ENCODE assay signal across 1 cellular context in the genomic region with DNA sequence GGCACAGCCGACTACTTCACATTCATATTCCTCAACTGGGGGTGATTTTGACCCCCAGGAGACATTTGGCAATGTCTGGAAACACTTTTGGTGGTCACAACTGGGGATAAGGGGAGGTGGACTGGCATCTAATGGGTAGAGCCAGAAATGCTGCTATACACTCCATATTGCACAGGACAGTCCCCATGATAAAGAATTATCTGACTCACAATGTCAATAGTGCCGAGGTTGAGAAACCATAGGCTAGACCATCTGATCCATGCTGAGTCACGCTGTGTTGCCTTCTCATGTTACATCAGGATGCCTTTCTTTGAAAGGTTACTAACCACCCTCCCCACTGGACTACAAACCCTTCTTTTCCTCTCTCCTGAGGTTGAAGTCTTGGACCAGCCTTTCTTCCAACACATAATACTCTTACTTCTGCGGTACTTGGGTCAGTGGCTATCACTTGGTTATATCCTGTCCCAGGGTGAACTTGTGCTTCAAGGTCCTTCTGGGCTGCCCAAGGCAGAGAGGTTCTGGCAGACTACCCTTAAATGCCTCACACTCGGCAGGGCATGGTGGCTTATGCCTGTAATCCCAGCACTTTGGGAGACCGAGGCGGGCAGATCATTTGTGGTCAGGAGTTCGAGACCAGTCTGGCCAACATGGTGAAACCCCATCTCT.
A peak's percentile ranks its signal among the peaks of the same experiment; 100 is the strongest.
TF ChIP-seq lines count a peak whose summit lies in the region.

No MANE protein-coding gene starts in this region.

TF ChIP-seq in HepG2, 621 proteins besides CTCF, POLR2A, EP300 and RAD21 (continued from another document and continues in another):
- peak; percentile 66; the same call in 1 of the 2 replicates for TF ChIP-seq ZNF280D (CRISPR knock-in tag; IDR thresholded peaks at IDR 0.05)
- TF ChIP-seq, protein P1, sequence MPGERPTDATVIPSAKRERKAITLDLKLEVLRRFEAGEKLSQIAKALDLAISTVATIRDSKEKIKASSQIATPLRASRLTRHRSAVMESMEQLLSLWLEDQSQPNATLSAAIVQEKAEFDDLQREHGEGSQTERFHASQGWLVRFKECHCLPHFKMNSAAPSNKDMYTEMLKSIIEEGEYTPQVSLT (CRISPR knock-in tag; IDR thresholded peaks at IDR 0.05; ENCODE audit: borderline replicate concordance, low read depth), result no peak
- peak; percentile 94 for TF ChIP-seq IRF2 (CRISPR knock-in tag; IDR thresholded peaks at IDR 0.05)
- peak; percentile 53; the same call in 1 of the 2 replicates for TF ChIP-seq ZNF772 (CRISPR knock-in tag; IDR thresholded peaks at IDR 0.05)
- TF ChIP-seq, protein P2, sequence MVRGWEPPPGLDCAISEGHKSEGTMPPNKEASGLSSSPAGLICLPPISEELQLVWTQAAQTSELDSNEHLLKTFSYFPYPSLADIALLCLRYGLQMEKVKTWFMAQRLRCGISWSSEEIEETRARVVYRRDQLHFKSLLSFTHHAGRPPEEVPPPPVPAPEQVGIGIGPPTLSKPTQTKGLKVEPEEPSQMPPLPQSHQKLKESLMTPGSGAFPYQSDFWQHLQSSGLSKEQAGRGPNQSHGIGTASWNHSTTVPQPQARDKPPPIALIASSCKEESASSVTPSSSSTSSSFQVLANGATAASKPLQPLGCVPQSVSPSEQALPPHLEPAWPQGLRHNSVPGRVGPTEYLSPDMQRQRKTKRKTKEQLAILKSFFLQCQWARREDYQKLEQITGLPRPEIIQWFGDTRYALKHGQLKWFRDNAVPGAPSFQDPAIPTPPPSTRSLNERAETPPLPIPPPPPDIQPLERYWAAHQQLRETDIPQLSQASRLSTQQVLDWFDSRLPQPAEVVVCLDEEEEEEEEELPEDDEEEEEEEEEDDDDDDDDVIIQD (CRISPR knock-in tag; IDR thresholded peaks at IDR 0.05; ENCODE audit: low read depth), result peak; percentile 98
- no peak for TF ChIP-seq ZNF567 (CRISPR knock-in tag; IDR thresholded peaks at IDR 0.05; ENCODE audit: borderline replicate concordance)
- peak; percentile 92 for TF ChIP-seq FOXK1 (CRISPR knock-in tag; IDR thresholded peaks at IDR 0.05; ENCODE audit: borderline replicate concordance, low read depth)
- TF ChIP-seq GABPB1 (CRISPR knock-in tag; IDR thresholded peaks at IDR 0.05), result peak; percentile 50; the same call in 1 of the 2 replicates
- peak; percentile 66; the same call in 1 of the 2 replicates for TF ChIP-seq KMT2A (CRISPR knock-in tag; IDR thresholded peaks at IDR 0.05)
- peak; percentile 55; the same call in 1 of the 2 replicates for TF ChIP-seq ZNF788 (CRISPR knock-in tag; IDR thresholded peaks at IDR 0.05; ENCODE audit: borderline replicate concordance)
- peak; percentile 86 for TF ChIP-seq FOXA1 (IDR thresholded peaks at IDR 0.05)
- peak; percentile 100 for TF ChIP-seq FOXA1 (CRISPR knock-in tag; IDR thresholded peaks at IDR 0.05)
- TF ChIP-seq MEIS2 (CRISPR knock-in tag; IDR thresholded peaks at IDR 0.05), result no peak
- TF ChIP-seq MTERF4 (CRISPR knock-in tag; IDR thresholded peaks at IDR 0.05), result peak; percentile 69; the same call in 1 of the 2 replicates
- peak; percentile 93 for TF ChIP-seq SKI (IDR thresholded peaks at IDR 0.05; ENCODE audit: partially characterized antibody)
- TF ChIP-seq ZNF17 (CRISPR knock-in tag; IDR thresholded peaks at IDR 0.05), result no peak
- TF ChIP-seq ZMYM4 (CRISPR knock-in tag; IDR thresholded peaks at IDR 0.05), result peak; percentile 93
- TF ChIP-seq ZNF292 (CRISPR knock-in tag; IDR thresholded peaks at IDR 0.05; ENCODE audit: borderline replicate concordance, low read depth), result peak; percentile 77; the same call in 1 of the 2 replicates
- peak; percentile 94 for TF ChIP-seq SOX5 (CRISPR knock-in tag; IDR thresholded peaks at IDR 0.05; ENCODE audit: borderline replicate concordance)
- TF ChIP-seq ZNF644 (CRISPR knock-in tag; IDR thresholded peaks at IDR 0.05; ENCODE audit: low read depth), result peak; percentile 96
- peak; percentile 77; the same call in 1 of the 2 replicates for TF ChIP-seq NFKBIZ (CRISPR knock-in tag; IDR thresholded peaks at IDR 0.05)
- peak; percentile 97 for TF ChIP-seq CEBPG (CRISPR knock-in tag; IDR thresholded peaks at IDR 0.05)
- TF ChIP-seq KLF13 (CRISPR knock-in tag; IDR thresholded peaks at IDR 0.05), result no peak
- TF ChIP-seq ZBTB3 (CRISPR knock-in tag; IDR thresholded peaks at IDR 0.05; ENCODE audit: borderline replicate concordance, low read depth), result 0 out of 2 replicates have a peak, but pooled peaks have one; percentile 63
- TF ChIP-seq HNRNPUL1 (IDR thresholded peaks at IDR 0.05; ENCODE audit: low read depth, low read length), result no peak
- peak; percentile 47; the same call in 1 of the 2 replicates for TF ChIP-seq ZFX (CRISPR knock-in tag; IDR thresholded peaks at IDR 0.05; ENCODE audit: low read depth)
- peak; percentile 88; the same call in 1 of the 2 replicates for TF ChIP-seq ZNF205 (CRISPR knock-in tag; IDR thresholded peaks at IDR 0.05)
- TF ChIP-seq CBX5 (CRISPR knock-in tag; IDR thresholded peaks at IDR 0.05; ENCODE audit: borderline replicate concordance), result peak; percentile 87; the same call in 1 of the 2 replicates
- no peak for TF ChIP-seq ZNF367 (CRISPR knock-in tag; IDR thresholded peaks at IDR 0.05; ENCODE audit: borderline replicate concordance)
- TF ChIP-seq PAX8 (CRISPR knock-in tag; IDR thresholded peaks at IDR 0.05; ENCODE audit: borderline replicate concordance), result no peak
- TF ChIP-seq ZNF713 (CRISPR knock-in tag; IDR thresholded peaks at IDR 0.05), result no peak
- TF ChIP-seq, protein P3, sequence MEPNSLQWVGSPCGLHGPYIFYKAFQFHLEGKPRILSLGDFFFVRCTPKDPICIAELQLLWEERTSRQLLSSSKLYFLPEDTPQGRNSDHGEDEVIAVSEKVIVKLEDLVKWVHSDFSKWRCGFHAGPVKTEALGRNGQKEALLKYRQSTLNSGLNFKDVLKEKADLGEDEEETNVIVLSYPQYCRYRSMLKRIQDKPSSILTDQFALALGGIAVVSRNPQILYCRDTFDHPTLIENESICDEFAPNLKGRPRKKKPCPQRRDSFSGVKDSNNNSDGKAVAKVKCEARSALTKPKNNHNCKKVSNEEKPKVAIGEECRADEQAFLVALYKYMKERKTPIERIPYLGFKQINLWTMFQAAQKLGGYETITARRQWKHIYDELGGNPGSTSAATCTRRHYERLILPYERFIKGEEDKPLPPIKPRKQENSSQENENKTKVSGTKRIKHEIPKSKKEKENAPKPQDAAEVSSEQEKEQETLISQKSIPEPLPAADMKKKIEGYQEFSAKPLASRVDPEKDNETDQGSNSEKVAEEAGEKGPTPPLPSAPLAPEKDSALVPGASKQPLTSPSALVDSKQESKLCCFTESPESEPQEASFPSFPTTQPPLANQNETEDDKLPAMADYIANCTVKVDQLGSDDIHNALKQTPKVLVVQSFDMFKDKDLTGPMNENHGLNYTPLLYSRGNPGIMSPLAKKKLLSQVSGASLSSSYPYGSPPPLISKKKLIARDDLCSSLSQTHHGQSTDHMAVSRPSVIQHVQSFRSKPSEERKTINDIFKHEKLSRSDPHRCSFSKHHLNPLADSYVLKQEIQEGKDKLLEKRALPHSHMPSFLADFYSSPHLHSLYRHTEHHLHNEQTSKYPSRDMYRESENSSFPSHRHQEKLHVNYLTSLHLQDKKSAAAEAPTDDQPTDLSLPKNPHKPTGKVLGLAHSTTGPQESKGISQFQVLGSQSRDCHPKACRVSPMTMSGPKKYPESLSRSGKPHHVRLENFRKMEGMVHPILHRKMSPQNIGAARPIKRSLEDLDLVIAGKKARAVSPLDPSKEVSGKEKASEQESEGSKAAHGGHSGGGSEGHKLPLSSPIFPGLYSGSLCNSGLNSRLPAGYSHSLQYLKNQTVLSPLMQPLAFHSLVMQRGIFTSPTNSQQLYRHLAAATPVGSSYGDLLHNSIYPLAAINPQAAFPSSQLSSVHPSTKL (CRISPR knock-in tag; IDR thresholded peaks at IDR 0.05), result peak; percentile 98
- TF ChIP-seq, protein P4, sequence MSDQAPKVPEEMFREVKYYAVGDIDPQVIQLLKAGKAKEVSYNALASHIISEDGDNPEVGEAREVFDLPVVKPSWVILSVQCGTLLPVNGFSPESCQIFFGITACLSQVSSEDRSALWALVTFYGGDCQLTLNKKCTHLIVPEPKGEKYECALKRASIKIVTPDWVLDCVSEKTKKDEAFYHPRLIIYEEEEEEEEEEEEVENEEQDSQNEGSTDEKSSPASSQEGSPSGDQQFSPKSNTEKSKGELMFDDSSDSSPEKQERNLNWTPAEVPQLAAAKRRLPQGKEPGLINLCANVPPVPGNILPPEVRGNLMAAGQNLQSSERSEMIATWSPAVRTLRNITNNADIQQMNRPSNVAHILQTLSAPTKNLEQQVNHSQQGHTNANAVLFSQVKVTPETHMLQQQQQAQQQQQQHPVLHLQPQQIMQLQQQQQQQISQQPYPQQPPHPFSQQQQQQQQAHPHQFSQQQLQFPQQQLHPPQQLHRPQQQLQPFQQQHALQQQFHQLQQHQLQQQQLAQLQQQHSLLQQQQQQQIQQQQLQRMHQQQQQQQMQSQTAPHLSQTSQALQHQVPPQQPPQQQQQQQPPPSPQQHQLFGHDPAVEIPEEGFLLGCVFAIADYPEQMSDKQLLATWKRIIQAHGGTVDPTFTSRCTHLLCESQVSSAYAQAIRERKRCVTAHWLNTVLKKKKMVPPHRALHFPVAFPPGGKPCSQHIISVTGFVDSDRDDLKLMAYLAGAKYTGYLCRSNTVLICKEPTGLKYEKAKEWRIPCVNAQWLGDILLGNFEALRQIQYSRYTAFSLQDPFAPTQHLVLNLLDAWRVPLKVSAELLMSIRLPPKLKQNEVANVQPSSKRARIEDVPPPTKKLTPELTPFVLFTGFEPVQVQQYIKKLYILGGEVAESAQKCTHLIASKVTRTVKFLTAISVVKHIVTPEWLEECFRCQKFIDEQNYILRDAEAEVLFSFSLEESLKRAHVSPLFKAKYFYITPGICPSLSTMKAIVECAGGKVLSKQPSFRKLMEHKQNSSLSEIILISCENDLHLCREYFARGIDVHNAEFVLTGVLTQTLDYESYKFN (CRISPR knock-in tag; conservative IDR thresholded peaks at IDR 0.05), result peak; percentile 85
- peak; percentile 65 for TF ChIP-seq FOXK2 (IDR thresholded peaks at IDR 0.05)
- TF ChIP-seq TCF7 (IDR thresholded peaks at IDR 0.05; ENCODE audit: low read depth), result peak; percentile 80
- 0 out of 2 replicates have a peak, but pooled peaks have one; percentile 77 for TF ChIP-seq TOE1 (CRISPR knock-in tag; IDR thresholded peaks at IDR 0.05)
- TF ChIP-seq SOX13 (IDR thresholded peaks at IDR 0.05), result no peak
- peak in 1 of 2 experiments; percentile 90; a peak in 2 of 4 replicates for TF ChIP-seq SOX13 (CRISPR knock-in tag; conservative IDR thresholded peaks at IDR 0.05 in 1 of 2, IDR thresholded peaks at IDR 0.05 in 1 of 2)
- TF ChIP-seq ZNF276 (CRISPR knock-in tag; IDR thresholded peaks at IDR 0.05; ENCODE audit: low read depth), result 0 out of 2 replicates have a peak, but pooled peaks have one; percentile 62
- peak; percentile 63; the same call in 1 of the 2 replicates for TF ChIP-seq PPARG (CRISPR knock-in tag; conservative IDR thresholded peaks at IDR 0.05)
- peak; percentile 96 for TF ChIP-seq POGZ (CRISPR knock-in tag; IDR thresholded peaks at IDR 0.05)
- peak; percentile 84; the same call in 1 of the 2 replicates for TF ChIP-seq ZNF580 (CRISPR knock-in tag; IDR thresholded peaks at IDR 0.05; ENCODE audit: borderline replicate concordance, low read depth)
- TF ChIP-seq PHF8 (CRISPR knock-in tag; IDR thresholded peaks at IDR 0.05), result peak; percentile 26; the same call in 1 of the 2 replicates
- TF ChIP-seq ZBTB26 (CRISPR knock-in tag; IDR thresholded peaks at IDR 0.05; ENCODE audit: borderline replicate concordance), result peak; percentile 42; the same call in 1 of the 2 replicates
